Comparison of ENCODE assay signal across 28 cellular contexts in the genomic region with DNA sequence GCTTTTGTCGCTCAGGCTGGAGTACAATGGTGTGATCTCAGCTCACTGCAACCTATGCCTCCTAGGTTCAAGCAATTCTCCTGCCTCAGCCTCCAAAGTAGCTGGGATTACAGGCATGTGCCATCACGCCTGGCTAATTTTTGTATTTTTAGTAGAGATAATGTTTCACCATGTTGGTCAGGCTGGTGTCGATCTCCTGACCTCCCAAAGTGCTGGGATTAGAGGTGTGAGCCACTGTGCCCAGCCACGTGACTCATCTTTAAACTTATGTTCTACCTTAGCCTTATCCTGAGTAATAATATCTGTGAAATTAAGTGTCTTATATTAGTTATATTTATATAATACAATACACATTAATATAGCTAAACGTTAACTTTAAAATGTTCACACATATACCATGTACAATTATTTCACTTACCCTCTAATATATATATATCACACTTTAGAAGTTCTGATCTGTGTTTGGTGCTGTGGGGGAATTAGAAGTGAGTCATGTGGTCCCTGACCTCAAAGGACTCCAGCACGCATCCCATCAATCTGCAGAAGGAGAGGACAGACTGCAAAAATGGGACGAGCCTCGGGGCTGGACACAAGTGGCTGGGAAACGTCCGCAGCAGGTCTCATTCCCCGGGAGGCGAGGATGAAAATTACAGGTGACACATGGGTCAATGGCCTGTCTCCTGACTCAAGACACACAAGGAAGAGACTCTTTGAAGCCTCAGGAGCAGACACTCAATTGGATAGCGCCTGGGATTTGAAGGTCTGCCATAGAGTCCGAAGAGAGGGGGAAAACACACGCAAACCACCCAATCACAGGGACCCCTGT.
DNase-seq lines count a peak whose midpoint lies in the region; ATAC-seq, FAIRE-seq and TF ChIP-seq lines count a peak whose summit lies in the region.
"Had no signal": no experiment of that assay in that cellular context is flagged by ENCODE, and none has a peak within 500 bp of the region (broad histone marks: within the 10 kb centered on the region; RNA-seq: fewer than 3 reads in every experiment).

No MANE protein-coding gene starts in this region.

- POLR2A ChIA-PET in CD4-positive, alpha-beta T cell (lab: Charles Lee) = no interaction called here

- H3K36me3 Mint-ChIP-seq in CD4-positive, alpha-beta T cell (ENCODE audit: low read depth) = no peaks in the 10 kb centered on the region
- H3K36me3 Mint-ChIP-seq: CD8-positive, alpha-beta T cell had no signal

- no peak for ATAC-seq in CD4-positive, alpha-beta T cell (ENCODE audit: poor library complexity)
- ATAC-seq: CD8-positive, alpha-beta T cell; K562; PC-3 had no signal

- TF ChIP-seq CTCF in CD4-positive, alpha-beta T cell (IDR thresholded peaks at IDR 0.05) = no peak

- no peaks in the 10 kb centered on the region for H3K9me3 ChIP-seq in CD4-positive, alpha-beta T cell (ENCODE audit: control insufficient read depth, low read length)

- DNase-seq in ACHN (peak; percentile 10), G401 (ENCODE audit: low spot score) (peak; percentile 10), RPMI7951 (ENCODE audit: low read depth) (peak; percentile 71), kidney tubule cell (ENCODE audit: low spot score) (peak; percentile 47), substantia nigra (lab: John Stamatoyannopoulos, UW) (no peak), AG20443 (ENCODE audit: low spot score) (no peak), GM19239 (ENCODE audit: insufficient read length, low spot score) (no peak)
- no peak for DNase-seq in CD4-positive, alpha-beta T cell
- DNase-seq: C1 segment of cervical spinal cord; Calu3; CD8-positive, alpha-beta T cell; DMS79 treated with DMSO at 0.1 percent for 48 hours; Kasumi-1; MV-4-11; NCI-H1105 treated with DMSO at 0.1 percent for 48 hours; NCI-H146; NCI-H1930; NCI-H446; NCI-H524 treated with DMSO at 0.1 percent for 48 hours; NCI-H774; PC-3; RPMI8226; SHP77 had no signal

- CTCF ChIA-PET in CD4-positive, alpha-beta T cell (lab: Charles Lee) = no interaction called here

- in situ Hi-C loops in ACHN (cut with HindIII; ENCODE audit: low pct_ligation_motif_present, low pct_unique_long_range_greater_than_20kb, low sequenced_read_pairs) (no loop called here), G401 (cut with HindIII; ENCODE audit: low sequenced_read_pairs) (no loop called here)

- H3K9me3 Mint-ChIP-seq in CD4-positive, alpha-beta T cell = peaks cover 2% of the 10 kb centered on the region

- H3K27ac Mint-ChIP-seq in CD4-positive, alpha-beta T cell = no peak overlapping the region
- H3K27ac Mint-ChIP-seq: CD8-positive, alpha-beta T cell had no signal

- no peak overlapping the region for H3K4me3 Mint-ChIP-seq in CD4-positive, alpha-beta T cell
- H3K4me3 Mint-ChIP-seq: CD8-positive, alpha-beta T cell had no signal

- intact Hi-C loops in CD4-positive, alpha-beta T cell (cut with DNase I, micrococcal nuclease) = no loop called here

- no peak for FAIRE-seq in GM19239 (lab: Jason Lieb, UNC)
- FAIRE-seq: A204.1, GM18507, H54, HTR-8/SVneo, K562 had no signal

- no peak overlapping the region for H3K27ac ChIP-seq in substantia nigra (ENCODE audit: low read depth, low read length, poor library complexity, severe bottlenecking)
- no peak overlapping the region for H3K27ac ChIP-seq in CD4-positive, alpha-beta T cell (ENCODE audit: low read depth, low read length)

- no peaks in the 10 kb centered on the region for H3K27me3 Mint-ChIP-seq in CD4-positive, alpha-beta T cell

- no peaks in the 10 kb centered on the region for H3K4me1 Mint-ChIP-seq in CD4-positive, alpha-beta T cell (ENCODE audit: low read depth)

- no peaks in the 10 kb centered on the region for H3K27me3 ChIP-seq in CD4-positive, alpha-beta T cell (ENCODE audit: control insufficient read depth, insufficient read depth, low read length)

Comparison
In these comparisons a context has a peak if more than half of its experiments do, and no peak if none do; other contexts are left out.
1. DNase-seq: peak in ACHN (single experiment), G401 (single experiment), RPMI7951 (single experiment) and kidney tubule cell (single experiment); none in substantia nigra (0 of 49), AG20443 (single experiment), GM19239 (single experiment) and CD4-positive, alpha-beta T cell (0 of 10).